1 cellular context compared by ENCODE assay signal in the genomic region with DNA sequence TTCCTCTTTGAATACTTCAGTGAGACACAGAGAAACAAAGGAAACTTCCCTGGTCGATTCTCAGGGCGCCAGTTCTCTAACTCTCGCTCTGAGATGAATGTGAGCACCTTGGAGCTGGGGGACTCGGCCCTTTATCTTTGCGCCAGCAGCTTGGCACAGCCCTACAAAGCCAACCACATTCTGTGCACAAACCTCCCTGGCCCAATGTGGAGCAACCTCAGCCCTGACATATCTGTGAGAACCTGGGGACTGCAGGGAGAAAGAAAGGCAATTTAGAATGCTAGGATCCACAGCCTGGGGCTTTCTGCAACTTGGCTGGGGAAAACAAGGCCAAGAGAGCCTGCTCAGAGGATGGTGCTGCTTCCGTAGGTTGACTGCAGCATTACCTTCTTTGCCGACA.
TF ChIP-seq lines count a peak whose summit lies in the region.

No MANE protein-coding gene starts in this region.

TF ChIP-seq in H1, 55 proteins besides CTCF, POLR2A, EP300 and RAD21:
- TF ChIP-seq, protein P1, sequence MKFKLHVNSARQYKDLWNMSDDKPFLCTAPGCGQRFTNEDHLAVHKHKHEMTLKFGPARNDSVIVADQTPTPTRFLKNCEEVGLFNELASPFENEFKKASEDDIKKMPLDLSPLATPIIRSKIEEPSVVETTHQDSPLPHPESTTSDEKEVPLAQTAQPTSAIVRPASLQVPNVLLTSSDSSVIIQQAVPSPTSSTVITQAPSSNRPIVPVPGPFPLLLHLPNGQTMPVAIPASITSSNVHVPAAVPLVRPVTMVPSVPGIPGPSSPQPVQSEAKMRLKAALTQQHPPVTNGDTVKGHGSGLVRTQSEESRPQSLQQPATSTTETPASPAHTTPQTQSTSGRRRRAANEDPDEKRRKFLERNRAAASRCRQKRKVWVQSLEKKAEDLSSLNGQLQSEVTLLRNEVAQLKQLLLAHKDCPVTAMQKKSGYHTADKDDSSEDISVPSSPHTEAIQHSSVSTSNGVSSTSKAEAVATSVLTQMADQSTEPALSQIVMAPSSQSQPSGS (IDR thresholded peaks at IDR 0.05; ENCODE audit: low read length) = no peak
- no peak for TF ChIP-seq SIRT6 (IDR thresholded peaks at IDR 0.05; ENCODE audit: low read length)
